24 cellular contexts compared by ENCODE assay signal in genomic region chr1:198846506-198847010, GRCh38.
"Had no signal": no experiment of that assay in that cellular context is flagged by ENCODE, and none has a peak within 500 bp of the region (broad histone marks: within the 10 kb centered on the region; RNA-seq: fewer than 3 reads in every experiment).

No MANE protein-coding gene starts in this region.

- DNase-seq: activated CD4-positive, alpha-beta T cell treated with anti-CD3 and anti-CD28 coated beads, Interleukin-2, amount 50 U/mL, for 4 hours; activated CD8-positive, alpha-beta memory T cell treated with anti-CD3 and anti-CD28 coated beads, Interleukin-2, amount 50 U/mL, for 48 hours; activated naive CD4-positive, alpha-beta T cell; activated T-cell treated with anti-CD3 and anti-CD28 coated beads, Interleukin-2, amount 50 U/mL, for 4 hours; adrenal gland; dermis blood vessel endothelial cell; effector memory CD4-positive, alpha-beta T cell; immature natural killer cell; kidney glomerular epithelial cell; left lung; natural killer cell; retina; spleen; stimulated activated CD4-positive, alpha-beta T cell treated with anti-CD3 and anti-CD28 coated beads, Interleukin-4, amount 100 ng/mL, for 1 hour; stimulated activated naive CD4-positive, alpha-beta T cell; testis; WERI-Rb-1 had no signal

- ATAC-seq: activated T-cell treated with anti-CD3 and anti-CD28 coated beads, Interleukin-2, amount 50 U/mL, for 4 hours; esophagus mucosa; left lung; natural killer cell had no signal

- H3K36me3 Mint-ChIP-seq: natural killer cell had no signal

- H3K27me3 ChIP-seq: adrenal gland, ascending aorta, left lung, spleen, testis, vagina had no signal

- H3K27ac ChIP-seq: adrenal gland, ascending aorta, left lung, spleen, testis, vagina, WERI-Rb-1 had no signal

- H3K4me3 Mint-ChIP-seq: activated naive CD8-positive, alpha-beta T cell; activated T-cell treated with anti-CD3 and anti-CD28 coated beads, Interleukin-2, amount 50 U/mL, for 4 hours; immature natural killer cell; mesothelial cell of epicardium; natural killer cell had no signal

- H3K27ac Mint-ChIP-seq: activated naive CD8-positive, alpha-beta T cell; activated T-helper 2 cell treated with anti-CD3 and anti-CD28 coated beads, Interferon-gamma antibody, Interleukin-2, Interleukin-4, amounts not matched to agents 10 μg/mL and 5 μg/mL and 100 μg/mL, durations not matched to agents 14 hours and 24 hours and 36 hours; immature natural killer cell; natural killer cell had no signal

- H3K4me1 Mint-ChIP-seq: immature natural killer cell, natural killer cell had no signal

- H3K4me3 ChIP-seq: adrenal gland, ascending aorta, left lung, spleen, testis, vagina had no signal

- H3K36me3 ChIP-seq: adrenal gland, ascending aorta, vagina, WERI-Rb-1 had no signal

- H3K9me3 Mint-ChIP-seq: activated T-cell treated with anti-CD3 and anti-CD28 coated beads, Interleukin-2, amount 50 U/mL, for 4 hours; immature natural killer cell; natural killer cell had no signal

- H3K27me3 Mint-ChIP-seq: activated naive CD8-positive, alpha-beta T cell; progenitor cell of endocrine pancreas had no signal

- H3K4me1 ChIP-seq: adrenal gland, ascending aorta, left lung, spleen, testis, vagina had no signal

- H3K9me3 ChIP-seq: adrenal gland, ascending aorta, left lung, spleen, testis, vagina had no signal
